Comparison of ENCODE assay signal across 8 cellular contexts in the genomic region with DNA sequence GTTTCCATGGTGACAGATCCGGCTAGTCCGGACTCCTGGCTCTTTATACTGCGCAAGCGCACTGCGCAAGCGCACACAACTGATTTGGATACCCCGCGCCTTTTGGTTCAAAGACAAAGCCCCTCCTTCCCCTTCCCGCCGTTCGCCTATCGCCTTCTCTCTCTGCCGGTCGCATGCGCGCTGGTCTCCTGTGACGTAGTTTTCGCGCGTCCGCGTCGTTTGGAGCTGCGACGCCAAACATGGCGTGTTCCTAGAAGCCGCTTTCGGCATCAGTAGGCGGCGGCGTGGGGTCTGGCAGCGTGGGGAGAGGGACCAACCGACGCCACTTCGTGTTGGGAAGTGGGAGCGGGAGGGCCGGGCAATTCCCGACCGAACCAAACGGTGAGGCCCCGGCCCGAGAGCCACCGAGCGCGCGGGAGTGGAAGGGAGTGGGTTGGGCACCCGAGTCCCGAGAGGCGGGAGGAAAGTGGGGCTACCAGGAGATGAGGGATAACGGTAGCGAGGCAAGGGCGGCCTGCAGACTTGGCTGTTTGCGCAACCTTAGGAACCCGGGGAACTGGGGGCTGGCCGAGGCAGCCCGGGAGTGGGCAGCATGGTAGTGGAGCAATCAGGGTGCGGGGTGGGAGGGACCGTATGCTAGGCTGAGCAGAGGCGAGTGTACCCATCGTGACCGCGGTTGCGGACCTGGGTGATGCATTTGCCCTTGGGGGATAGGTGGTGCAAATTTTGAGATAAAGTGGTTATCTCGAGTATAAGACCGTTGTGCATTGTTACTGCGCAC. TPM values are rescaled to one million over a fixed set of nuclear protein-coding genes. Genes with fewer than 3 reads are reported as not detected.
DNase-seq lines count a peak whose midpoint lies in the region; ATAC-seq lines count a peak whose summit lies in the region.

A gene (plus strand): TSS at position 215 of the 781 bp plus-strand sequence. CDS start 24,517 bp downstream, outside the sequence.

- DNase-seq in NCI-H2081 (lab: John Stamatoyannopoulos, UW) = peak; percentile 96 to 98
- peak; percentile 96 for DNase-seq in T1000 (lab: John Stamatoyannopoulos, UW)
- DNase-seq in astrocyte of the hippocampus (ENCODE audit: low read depth, low spot score) = peak; percentile 100
- peak; percentile 96 for DNase-seq in hepatic stellate cell (ENCODE audit: low spot score)
- DNase-seq in aorta = peak; percentile 99 to 100

- H3K4me1 ChIP-seq in rectal smooth muscle tissue (ENCODE audit: control insufficient read depth, insufficient read depth, low read length) (peaks cover 11% of the 10 kb centered on the region), aorta (ENCODE audit: control insufficient read depth in 1 of 2, insufficient read depth in 2 of 2, low read length in 2 of 2) (no peaks in the 10 kb centered on the region)

- WGBS in aorta, 2 donors = 0% methylated on average over 66 of the region's 66 CpGs

- no peaks in the 10 kb centered on the region for H3K9me3 ChIP-seq in aorta (ENCODE audit: control insufficient read depth, low read length)

- no peaks in the 10 kb centered on the region for H3K27me3 ChIP-seq in rectal smooth muscle tissue (ENCODE audit: control insufficient read depth, insufficient read depth, low read length)
- H3K27me3 ChIP-seq in aorta (ENCODE audit: control insufficient read depth in 1 of 2, insufficient read depth in 2 of 2, low read length in 1 of 2) = no peaks in the 10 kb centered on the region

- H3K4me3 ChIP-seq in rectal smooth muscle tissue (ENCODE audit: low read length) = peak within 1 kb of the TSS; percentile 78
- H3K4me3 ChIP-seq in aorta (ENCODE audit: low read length in 2 of 2) = peak within 1 kb of the TSS; percentile 69 to 93

- peak within 1 kb of the TSS; percentile 57 for H3K9ac ChIP-seq in rectal smooth muscle tissue (ENCODE audit: low read length)

- intact Hi-C loops in aorta (cut with DNase I) = no loop called here

- ATAC-seq in GM18508 (IDR thresholded peaks at IDR 0.05; ENCODE audit: insufficient read depth, unreplicated experiment) = peak; percentile 96
- ATAC-seq in HG03025 (IDR thresholded peaks at IDR 0.05; ENCODE audit: low FRiP score, unreplicated experiment) = peak; percentile 96
- peak; percentile 99 for ATAC-seq in aorta (ENCODE audit: low FRiP score)

- H3K27ac ChIP-seq in rectal smooth muscle tissue (ENCODE audit: low read depth, low read length) (peak within 1 kb of the TSS; percentile 80), aorta (ENCODE audit: low read depth in 1 of 2, low read length in 2 of 2) (peak within 1 kb of the TSS in 1 of 2 donors; percentile 19)

- H3K36me3 ChIP-seq in rectal smooth muscle tissue (ENCODE audit: control insufficient read depth, insufficient read depth, low read length) (no peaks in the 10 kb centered on the region), aorta (ENCODE audit: control insufficient read depth in 1 of 2, insufficient read depth in 2 of 2, low read length in 1 of 2) (no peaks in the 10 kb centered on the region)

RNA-seq across cellular contexts. Expression of the gene that starts here (rescaled TPM):
- 10 to 100 TPM; 26.4 to 41.2 TPM for total RNA-seq in aorta
- polyA plus RNA-seq in aorta = 1 to 10 TPM; 5.0 to 5.5 TPM
